19 cellular contexts compared by ENCODE assay signal in genomic region chr1:16267690-16268180, GRCh38. TPM values are rescaled to one million over a fixed set of nuclear protein-coding genes. Genes with fewer than 3 reads are reported as not detected.
DNase-seq lines count a peak whose midpoint lies in the region; ATAC-seq, FAIRE-seq and TF ChIP-seq lines count a peak whose summit lies in the region.
"Had no signal": no experiment of that assay in that cellular context is flagged by ENCODE, and none has a peak within 500 bp of the region (broad histone marks: within the 10 kb centered on the region; RNA-seq: fewer than 3 reads in every experiment).

No MANE protein-coding gene starts in this region.

- no peaks in the 10 kb centered on the region for H4K20me1 ChIP-seq in GM12878 (ENCODE audit: control insufficient read depth, insufficient read depth)

- no peaks in the 10 kb centered on the region for H3K27me3 ChIP-seq in CD4-positive, alpha-beta memory T cell (ENCODE audit: insufficient read depth, low read length)
- no peaks in the 10 kb centered on the region for H3K27me3 ChIP-seq in GM12878 (replicated peaks in 1 of 2; ENCODE audit: control insufficient read depth in 2 of 2, insufficient read depth in 2 of 2, low read length in 1 of 2)

- H3K9me3 Mint-ChIP-seq in CD4-positive, alpha-beta memory T cell, result peaks cover 0 to 2% (median 0%) of the 10 kb centered on the region in 8 donors

- no peak overlapping the region for H3K9ac ChIP-seq in GM12878 (ENCODE audit: control insufficient read depth, insufficient read depth, low read length)

- TF ChIP-seq POLR2A in GM12878 (IDR thresholded peaks at IDR 0.05; ENCODE audit: low read depth, low read length), result no peak

- no peak for TF ChIP-seq EP300 in GM12878 (IDR thresholded peaks at IDR 0.05; ENCODE audit: borderline replicate concordance in 1 of 2, control insufficient read depth in 1 of 2, low read depth in 2 of 2, low read length in 2 of 2)

- H3K36me3 Mint-ChIP-seq in CD4-positive, alpha-beta memory T cell, result peaks cover 6 to 7% of the 10 kb centered on the region in 2 donors

- DNase-seq in CD4-positive, alpha-beta memory T cell, result no peak
- DNase-seq in GF-D8 (lab: John Stamatoyannopoulos, UW) (peak; percentile 3), GM12878 (ENCODE audit: low read depth, low spot score) (no peak), anterior cingulate cortex (lab: John Stamatoyannopoulos, UW) (no peak), left lobe of liver (ENCODE audit: low spot score) (no peak)
- DNase-seq in activated CD4-positive, alpha-beta T cell treated with anti-CD3 and anti-CD28 coated beads for 1 hour, result no peak
- DNase-seq: DMS153, KBM-7, NCI-H1048, NCI-H2107, NCI-H446, NCI-H82, SHP77 treated with DMSO at 0.1 percent for 48 hours, SW 1271 had no signal

- no peak overlapping the region for H2AFZ ChIP-seq in GM12878 (ENCODE audit: control insufficient read depth, low read depth, low read length)

- RAD21 ChIA-PET in GM12878 (lab: Charles Lee; ENCODE audit: unreplicated experiment), result no interaction called here

- no peaks in the 10 kb centered on the region for H3K27me3 Mint-ChIP-seq in CD4-positive, alpha-beta memory T cell

- H3K4me1 Mint-ChIP-seq in CD4-positive, alpha-beta memory T cell, result peaks cover 22 to 38% (median 30%) of the 10 kb centered on the region in 4 donors

- CTCF ChIA-PET in CD4-positive, alpha-beta memory T cell (lab: Charles Lee; ENCODE audit: partially characterized antibody), result no interaction called here
- CTCF ChIA-PET in GM12878 (lab: Yijun Ruan, JAX), result no interaction called here

- ATAC-seq in GM12878, result no peak
- no peak for ATAC-seq in left lobe of liver
- ATAC-seq in GM19023 (IDR thresholded peaks at IDR 0.05; ENCODE audit: unreplicated experiment), result no peak

- peaks cover 5% of the 10 kb centered on the region; the same call in 1 of the 2 replicates for H3K79me2 ChIP-seq in GM12878 (ENCODE audit: control insufficient read depth, insufficient read depth, low read length)

- H3K4me3 Mint-ChIP-seq in CD4-positive, alpha-beta memory T cell, result no peak overlapping the region

- H3K36me3 ChIP-seq in CD4-positive, alpha-beta memory T cell (ENCODE audit: insufficient read depth, low read length), result no peaks in the 10 kb centered on the region
- no peaks in the 10 kb centered on the region; a peak in 1 of 4 replicates for H3K36me3 ChIP-seq in GM12878 (ENCODE audit: control insufficient read depth in 2 of 2, insufficient read depth in 2 of 2, low read length in 1 of 2)
- peaks cover 4% of the 10 kb centered on the region for H3K36me3 ChIP-seq in mesodermal cell (ENCODE audit: control insufficient read depth, insufficient read depth, low read length)

- H3K27ac ChIP-seq in CD4-positive, alpha-beta memory T cell (ENCODE audit: low read depth, low read length), result no peak overlapping the region
- H3K27ac ChIP-seq in GM12878 (ENCODE audit: control insufficient read depth, insufficient read depth), result no peak overlapping the region
- peak overlapping the region; percentile 42 for H3K27ac ChIP-seq in mesodermal cell (ENCODE audit: low read depth, low read length, severe bottlenecking)

- peak overlapping the region in 5 of 7 donors; percentile 6 to 80 (median 21) for H3K27ac Mint-ChIP-seq in CD4-positive, alpha-beta memory T cell

- no peak overlapping the region for H3K4me2 ChIP-seq in GM12878 (ENCODE audit: control insufficient read depth, insufficient read depth)

- intact Hi-C loops in CD4-positive, alpha-beta memory T cell (cut with micrococcal nuclease), result no loop called here
- intact Hi-C loops in GM12878 (cut with micrococcal nuclease; ENCODE audit: unreplicated experiment), result no loop called here

- no peak for FAIRE-seq in GM12878 (lab: Jason Lieb, UNC)
- FAIRE-seq: GM18507, H1, RCC 7860 had no signal

- no peaks in the 10 kb centered on the region for H3K9me3 ChIP-seq in CD4-positive, alpha-beta memory T cell (ENCODE audit: control insufficient read depth in 1 of 2, low read length in 2 of 2)
- no peaks in the 10 kb centered on the region for H3K9me3 ChIP-seq in GM12878 (replicated peaks; ENCODE audit: control insufficient read depth, insufficient read depth, low read length)
- no peaks in the 10 kb centered on the region for H3K9me3 ChIP-seq in mesodermal cell (ENCODE audit: control insufficient read depth, low read length)

- in situ Hi-C loops in GM12878 (cut with MboI), result no loop called here

- POLR2A ChIA-PET in CD4-positive, alpha-beta memory T cell (lab: Charles Lee; ENCODE audit: partially characterized antibody), result no interaction called here
- POLR2A ChIA-PET in GM12878 (lab: Charles Lee), result no interaction called here

- peaks cover 16% of the 10 kb centered on the region for H3K4me1 ChIP-seq in CD4-positive, alpha-beta memory T cell (ENCODE audit: insufficient read depth, low read length)
- H3K4me1 ChIP-seq in GM12878 (ENCODE audit: control insufficient read depth, insufficient read depth, low read length) (no peaks in the 10 kb centered on the region), mesodermal cell (ENCODE audit: control insufficient read depth, insufficient read depth, low read length, poor library complexity, severe bottlenecking) (peaks cover 16% of the 10 kb centered on the region)

- TF ChIP-seq CTCF in GM12878 (IDR thresholded peaks at IDR 0.05 in 2 of 3, conservative IDR thresholded peaks at IDR 0.05 in 1 of 3; ENCODE audit: control insufficient read depth in 2 of 3, extremely low read depth in 1 of 3, insufficient read depth in 1 of 3, low read depth in 3 of 3, low read length in 3 of 3), result no peak

- no peak for TF ChIP-seq RAD21 in GM12878 (IDR thresholded peaks at IDR 0.05; ENCODE audit: insufficient read depth, low read depth, low read length)

- SMC1A ChIA-PET in GM12878 (lab: Charles Lee; ENCODE audit: uncharacterized antibody, unreplicated experiment), result interaction anchor here (1.2 kb wide), 1 partner anchor 10 kb away, joined by 3 read pairs; no protein-coding TSS in a partner anchor

- no peak overlapping the region for H3K4me3 ChIP-seq in CD4-positive, alpha-beta memory T cell (ENCODE audit: low read length in 2 of 2)
- H3K4me3 ChIP-seq in GM12878, result no peak overlapping the region
- no peak overlapping the region for H3K4me3 ChIP-seq in mesodermal cell (ENCODE audit: extremely low read depth, insufficient read depth, low read length, poor library complexity, severe bottlenecking)

- BruUV-seq in GM12878 (replicated peaks; lab: Mats Ljungman, UMichigan), result TSS peak; percentile 12

TF ChIP-seq in GM12878, 131 proteins besides CTCF, POLR2A, EP300 and RAD21:
- TF ChIP-seq JUNB (IDR thresholded peaks at IDR 0.05), result peak; percentile 7; the same call in 1 of the 2 replicates
- no peak for TF ChIP-seq PAX5 (IDR thresholded peaks at IDR 0.05; ENCODE audit: borderline replicate concordance, low read depth, low read length)
- TF ChIP-seq DPF2 (IDR thresholded peaks at IDR 0.05), result no peak

RNA-seq across cellular contexts. Expression of gene CPLANE2, which starts 30.8 kb away (rescaled TPM):
- 10 to 100 TPM; 11.5 to 13.6 TPM for total RNA-seq in CD4-positive, alpha-beta memory T cell
- polyA plus RNA-seq in CD4-positive, alpha-beta memory T cell, result 1 to 10 TPM; 2.4 to 3.5 TPM
- 4.0 and 4.2 TPM in 2 replicates for total RNA-seq in GM12878 (2013; cell fraction: nucleolus; rRNA removed)
- 2.6 and 4.5 TPM in 2 replicates for total RNA-seq in GM12878 (2014; rRNA removed)
- total RNA-seq in GM12878 (2014; rRNA removed; fragmentation: Illumina TruSeq; extraction: Trizol), result 1.4 and 2.5 TPM in 2 replicates
- 4.0 and 4.1 TPM in 2 replicates for total RNA-seq in GM12878 (2021)
- 0.39 TPM for polyA plus RNA-seq in GM12878 (2011; ENCODE audit: low read depth)
- 0.61 and 1.3 TPM in 2 replicates for polyA plus RNA-seq in GM12878 (2011; rRNA removed)
- 2.2 and 4.4 TPM in 2 replicates for polyA plus RNA-seq in GM12878 (2011; cell fraction: cytosol; rRNA removed)
- polyA plus RNA-seq in GM12878 (2011; cell fraction: nucleus; rRNA removed), result 4.3 and 5.5 TPM in 2 replicates
- polyA plus RNA-seq in GM12878 (2012), result 3.8 and 4.0 TPM in 2 replicates
- 0.11 and 1.2 TPM in 2 replicates for polyA plus RNA-seq in GM12878 (2014; fragmentation: Illumina TruSeq; extraction: Trizol)
- polyA plus RNA-seq in GM12878 (2014; fragmentation: Nextera tagmentation; extraction: Ambion mirVana), result under 1 TPM in 1 of 2 experiments, not detected in 1; 0.09 TPM
- 1.2 and 3.7 TPM in 2 replicates for polyA plus RNA-seq in GM12878 (2014; rRNA removed)
- polyA plus RNA-seq in GM12878 (2016; fragmentation: Nextera tagmentation; extraction: Ambion mirVana), result 1 to 10 TPM; 2.3 to 2.9 TPM
- polyA minus RNA-seq in GM12878 (2011; rRNA and poly(A)+ RNA removed), result 7.0 and 7.2 TPM in 2 replicates
- 0.83 TPM in 1 of 2 replicates, not detected in the other for polyA minus RNA-seq in GM12878 (2011; cell fraction: cytosol; rRNA and poly(A)+ RNA removed)
- polyA minus RNA-seq in GM12878 (2011; cell fraction: nucleus; rRNA and poly(A)+ RNA removed), result 3.7 and 4.0 TPM in 2 replicates
- 5.5 TPM for polyA plus RNA-seq in mesodermal cell (2013, experiment 1 of 2)
- polyA plus RNA-seq in mesodermal cell (2013, experiment 2 of 2), result 2.6 TPM
- total RNA-seq in left lobe of liver, result 4.7 TPM

RNA-seq across cellular contexts. Expression of gene ARHGEF19, which starts 55.3 kb away (rescaled TPM):
- total RNA-seq in CD4-positive, alpha-beta memory T cell, result 10 to 100 TPM; 13.1 to 16.7 TPM
- 10 to 100 TPM in 1 of 2 donors, 1 to 10 TPM in 1; 7.6 to 11.2 TPM for polyA plus RNA-seq in CD4-positive, alpha-beta memory T cell
- 2.6 and 8.4 TPM in 2 replicates for total RNA-seq in GM12878 (2013; cell fraction: nucleolus; rRNA removed)
- total RNA-seq in GM12878 (2014; rRNA removed), result 0.49 and 0.56 TPM in 2 replicates
- 0.40 and 0.60 TPM in 2 replicates for total RNA-seq in GM12878 (2014; rRNA removed; fragmentation: Illumina TruSeq; extraction: Trizol)
- total RNA-seq in GM12878 (2021), result 2.0 and 2.5 TPM in 2 replicates
- polyA plus RNA-seq in GM12878 (2011; ENCODE audit: low read depth), result 1.9 TPM
- polyA plus RNA-seq in GM12878 (2011; rRNA removed), result 1.2 and 1.6 TPM in 2 replicates
- polyA plus RNA-seq in GM12878 (2011; cell fraction: cytosol; rRNA removed), result 2.6 and 2.9 TPM in 2 replicates
- polyA plus RNA-seq in GM12878 (2011; cell fraction: nucleus; rRNA removed), result 9.1 and 9.5 TPM in 2 replicates
- 2.4 and 4.4 TPM in 2 replicates for polyA plus RNA-seq in GM12878 (2012)
- polyA plus RNA-seq in GM12878 (2014; fragmentation: Illumina TruSeq; extraction: Trizol), result 0.22 and 0.38 TPM in 2 replicates
- under 1 TPM in 1 of 2 experiments, not detected in 1; 0.15 TPM for polyA plus RNA-seq in GM12878 (2014; fragmentation: Nextera tagmentation; extraction: Ambion mirVana)
- 2.2 and 2.9 TPM in 2 replicates for polyA plus RNA-seq in GM12878 (2014; rRNA removed)
- polyA plus RNA-seq in GM12878 (2016; fragmentation: Nextera tagmentation; extraction: Ambion mirVana), result 1 to 10 TPM in 1 of 2 experiments, under 1 TPM in 1; 0.67 to 1.2 TPM
- 0.51 and 2.5 TPM in 2 replicates for polyA minus RNA-seq in GM12878 (2011; rRNA and poly(A)+ RNA removed)
- 1.7 TPM in 1 of 2 replicates, not detected in the other for polyA minus RNA-seq in GM12878 (2011; cell fraction: cytosol; rRNA and poly(A)+ RNA removed)
- 1.6 and 2.1 TPM in 2 replicates for polyA minus RNA-seq in GM12878 (2011; cell fraction: nucleus; rRNA and poly(A)+ RNA removed)
- 9.8 TPM for polyA plus RNA-seq in mesodermal cell (2013, experiment 1 of 2)
- polyA plus RNA-seq in mesodermal cell (2013, experiment 2 of 2), result 7.7 TPM
- total RNA-seq in left lobe of liver, result 1.9 TPM
